Comparison of ENCODE assay signal across 13 cellular contexts in genomic region chr14:29810657-29811056, GRCh38.
A peak's percentile ranks its signal among the peaks of the same experiment; 100 is the strongest.
DNase-seq lines count a peak whose midpoint lies in the region.
"Had no signal": no experiment of that assay in that cellular context is flagged by ENCODE, and none has a peak within 500 bp of the region (broad histone marks: within the 10 kb centered on the region; RNA-seq: fewer than 3 reads in every experiment).

No MANE protein-coding gene starts in this region.

- DNase-seq in EH (ENCODE audit: low read depth) (peak; percentile 69), NCI-H1105 (lab: John Stamatoyannopoulos, UW) (peak; percentile 89), SK-MEL-5 (ENCODE audit: low read depth, low spot score) (peak; percentile 9), fibroblast of the conjunctiva (ENCODE audit: low read depth) (peak; percentile 39), HK-2 (ENCODE audit: unreplicated experiment) (no peak), GOT3 (lab: John Stamatoyannopoulos, UW) (no peak), activated T-cell treated with anti-CD3 and anti-CD28 coated beads for 4 hours (no peak), Kasumi-1 (lab: John Stamatoyannopoulos, UW) (no peak)
- DNase-seq: Caco-2, H7, left ventricle myocardium inferior, NCI-H510A treated with DMSO at 0.1 percent for 48 hours, testis had no signal

- in situ Hi-C loops in SK-MEL-5 (cut with HindIII; ENCODE audit: low pct_unique_long_range_greater_than_20kb, low sequenced_read_pairs), result no loop called here

Comparison
In these comparisons a context has a peak if more than half of its experiments do, and no peak if none do; other contexts are left out.
1. DNase-seq: peak in EH (single experiment), NCI-H1105 (single experiment), SK-MEL-5 (single experiment) and fibroblast of the conjunctiva (single experiment); none in HK-2 (single experiment), GOT3 (single experiment), activated T-cell treated with anti-CD3 and anti-CD28 coated beads for 4 hours (single experiment) and Kasumi-1 (0 of 2).